ENCODE assay signal across 17 cellular contexts in genomic region chr11:116329354-116330090, GRCh38.
DNase-seq lines count a peak whose midpoint lies in the region; ATAC-seq and TF ChIP-seq lines count a peak whose summit lies in the region.
"Had no signal": no experiment of that assay in that cellular context is flagged by ENCODE, and none has a peak within 500 bp of the region (broad histone marks: within the 10 kb centered on the region; RNA-seq: fewer than 3 reads in every experiment).

No MANE protein-coding gene starts in this region.

- no peak for TF ChIP-seq POLR2A in vagina (IDR thresholded peaks at IDR 0.05)

- DNase-seq in HT1080 (ENCODE audit: low read depth) (peak; percentile 11), WTC11 (ENCODE audit: low spot score) (no peak), left lobe of liver (ENCODE audit: low spot score) (peak; percentile 16), vagina (ENCODE audit: extremely low spot score in 2 of 2) (peak; percentile 56 to 64), psoas muscle (no peak)
- no peak for DNase-seq in activated CD4-positive, CD25-positive, alpha-beta regulatory T cell treated with anti-CD3 and anti-CD28 coated beads, Interleukin-2, amount 50 U/mL, for 72 hours
- DNase-seq in activated naive CD4-positive, alpha-beta T cell treated with anti-CD3 and anti-CD28 coated beads, Interleukin-2, amount 50 U/mL, for 72 hours (ENCODE audit: low spot score in 2 of 2): no peak
- DNase-seq: ACHN; BE2C; C1 segment of cervical spinal cord; CD4-positive, alpha-beta T cell; DMS153; DMS79; GDM1; GOT3; H7 had no signal

- H3K27ac ChIP-seq in vagina: no peak overlapping the region
- no peak overlapping the region for H3K27ac ChIP-seq in psoas muscle

- H3K27ac Mint-ChIP-seq in WTC11: no peak overlapping the region
- H3K27ac Mint-ChIP-seq in activated naive CD4-positive, alpha-beta T cell treated with anti-CD3 and anti-CD28 coated beads, Interleukin-2, amount 50 U/mL, for 72 hours: no peak overlapping the region
- H3K27ac Mint-ChIP-seq: CD4-positive, alpha-beta T cell had no signal

- intact Hi-C loops in vagina (cut with DNase I) (no loop called here), psoas muscle (cut with DNase I) (no loop called here)

- no peaks in the 10 kb centered on the region for H3K36me3 Mint-ChIP-seq in WTC11
- H3K36me3 Mint-ChIP-seq in activated naive CD4-positive, alpha-beta T cell treated with anti-CD3 and anti-CD28 coated beads, Interleukin-2, amount 50 U/mL, for 72 hours: no peaks in the 10 kb centered on the region

- H3K36me3 ChIP-seq in vagina: no peaks in the 10 kb centered on the region
- H3K36me3 ChIP-seq in psoas muscle (ENCODE audit: insufficient read depth in 1 of 2, low read depth in 1 of 2): no peaks in the 10 kb centered on the region
- H3K36me3 ChIP-seq: BE2C had no signal

- H3K9me3 ChIP-seq in vagina (no peaks in the 10 kb centered on the region), psoas muscle (no peaks in the 10 kb centered on the region)
- H3K9me3 ChIP-seq: BE2C, Caco-2 had no signal

- H3K9me3 Mint-ChIP-seq in WTC11: no peaks in the 10 kb centered on the region
- H3K9me3 Mint-ChIP-seq in activated naive CD4-positive, alpha-beta T cell treated with anti-CD3 and anti-CD28 coated beads, Interleukin-2, amount 50 U/mL, for 72 hours: no peaks in the 10 kb centered on the region
- H3K9me3 Mint-ChIP-seq: CD4-positive, alpha-beta T cell had no signal

- POLR2A ChIA-PET in WTC11 (lab: Charles Lee): no interaction called here

- 76 to 79% (median 76%) methylated on average over 9 of the region's 9 CpGs for WGBS in psoas muscle, 3 donors

- no peak overlapping the region for H3K4me3 Mint-ChIP-seq in WTC11
- H3K4me3 Mint-ChIP-seq: CD4-positive, alpha-beta T cell had no signal

- H3K27me3 ChIP-seq in vagina (no peaks in the 10 kb centered on the region), psoas muscle (ENCODE audit: insufficient read depth in 3 of 3, low read length in 2 of 3) (peaks cover 0 to 8% (median 2%) of the 10 kb centered on the region in 3 donors)
- H3K27me3 ChIP-seq: BE2C had no signal

- H3K4me1 ChIP-seq in vagina (no peaks in the 10 kb centered on the region), psoas muscle (no peaks in the 10 kb centered on the region)

- H3K27me3 Mint-ChIP-seq in WTC11 (ENCODE audit: low read depth): peaks cover 3% of the 10 kb centered on the region; the same call in 1 of the 2 replicates

- ATAC-seq in WTC11: no peak
- no peak for ATAC-seq in left lobe of liver
- ATAC-seq in psoas muscle: no peak
- no peak for ATAC-seq in activated naive CD4-positive, alpha-beta T cell treated with anti-CD3 and anti-CD28 coated beads, Interleukin-2, amount 50 U/mL, for 72 hours

- CTCF ChIA-PET in WTC11 (lab: Charles Lee): no interaction called here

- H3K4me3 ChIP-seq in vagina (no peak overlapping the region), psoas muscle (no peak overlapping the region)

- TF ChIP-seq CTCF in WTC11 (IDR thresholded peaks at IDR 0.05) (no peak), vagina (IDR thresholded peaks at IDR 0.05) (no peak), psoas muscle (IDR thresholded peaks at IDR 0.05) (no peak)

- H3K4me1 Mint-ChIP-seq in WTC11: peaks cover 14% of the 10 kb centered on the region

TF ChIP-seq in WTC11, 78 proteins besides CTCF, POLR2A, EP300 and RAD21:
- TF ChIP-seq ZBTB43 (CRISPR knock-in tag; IDR thresholded peaks at IDR 0.05) (no peak), FOXJ3 (CRISPR knock-in tag; IDR thresholded peaks at IDR 0.05; ENCODE audit: borderline replicate concordance) (no peak), RORB (CRISPR knock-in tag; IDR thresholded peaks at IDR 0.05) (no peak), ZNF423 (CRISPR knock-in tag; IDR thresholded peaks at IDR 0.05) (no peak), ZNF138 (CRISPR knock-in tag; conservative IDR thresholded peaks at IDR 0.05) (no peak), ZNF121 (CRISPR knock-in tag; IDR thresholded peaks at IDR 0.05) (peak; percentile 71; the same call in 1 of the 2 replicates)
- TF ChIP-seq, protein P1, sequence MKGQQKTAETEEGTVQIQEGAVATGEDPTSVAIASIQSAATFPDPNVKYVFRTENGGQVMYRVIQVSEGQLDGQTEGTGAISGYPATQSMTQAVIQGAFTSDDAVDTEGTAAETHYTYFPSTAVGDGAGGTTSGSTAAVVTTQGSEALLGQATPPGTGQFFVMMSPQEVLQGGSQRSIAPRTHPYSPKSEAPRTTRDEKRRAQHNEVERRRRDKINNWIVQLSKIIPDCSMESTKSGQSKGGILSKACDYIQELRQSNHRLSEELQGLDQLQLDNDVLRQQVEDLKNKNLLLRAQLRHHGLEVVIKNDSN (CRISPR knock-in tag; IDR thresholded peaks at IDR 0.05): no peak

Comparison
In these comparisons a context has a peak if more than half of its experiments do, and no peak if none do; other contexts are left out.
1. DNase-seq: peak in HT1080 (single experiment), left lobe of liver (single experiment) and vagina (2 of 2); none in WTC11 (single experiment), psoas muscle (0 of 2), activated CD4-positive, CD25-positive, alpha-beta regulatory T cell treated with anti-CD3 and anti-CD28 coated beads, Interleukin-2, amount 50 U/mL, for 72 hours (single experiment) and activated naive CD4-positive, alpha-beta T cell treated with anti-CD3 and anti-CD28 coated beads, Interleukin-2, amount 50 U/mL, for 72 hours (0 of 2).